ENCODE assay signal across 13 cellular contexts in the genomic region with DNA sequence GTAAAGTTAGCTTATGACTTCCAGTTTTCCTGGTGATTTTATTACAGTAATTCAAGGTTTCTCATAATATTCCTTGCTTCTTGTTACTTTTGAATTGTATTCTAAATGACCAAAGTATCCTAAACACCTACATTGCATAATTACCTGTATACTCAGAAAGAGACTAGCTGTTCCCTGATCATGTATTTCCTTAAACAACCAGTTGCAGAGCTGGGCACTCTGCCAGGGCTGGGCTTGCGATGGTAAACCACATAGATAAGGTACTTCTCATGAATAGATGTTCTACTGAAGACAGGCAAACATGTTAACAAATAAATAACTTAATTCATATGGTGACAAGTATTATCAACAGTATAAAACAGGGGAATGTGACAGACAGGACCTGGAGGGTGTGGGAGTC.
A peak's percentile ranks its signal among the peaks of the same experiment; 100 is the strongest.
DNase-seq lines count a peak whose midpoint lies in the region; TF ChIP-seq lines count a peak whose summit lies in the region.
"Had no signal": no experiment of that assay in that cellular context is flagged by ENCODE, and none has a peak within 500 bp of the region (broad histone marks: within the 10 kb centered on the region; RNA-seq: fewer than 3 reads in every experiment).

No MANE protein-coding gene starts in this region.

- intact Hi-C loops in vagina (cut with DNase I) (no loop called here), sigmoid colon (cut with DNase I) (no loop called here)

- TF ChIP-seq POLR2A in vagina (IDR thresholded peaks at IDR 0.05) (no peak), sigmoid colon (IDR thresholded peaks at IDR 0.05) (no peak)

- H3K27me3 ChIP-seq in vagina (no peaks in the 10 kb centered on the region), sigmoid colon (no peaks in the 10 kb centered on the region)
- H3K27me3 ChIP-seq: suprapubic skin had no signal

- peak; percentile 35 for DNase-seq in DMS153 (lab: John Stamatoyannopoulos, UW)
- DNase-seq in LoVo (ENCODE audit: low spot score), result peak; percentile 51
- peak; percentile 31 for DNase-seq in RPMI7951 (ENCODE audit: low read depth)
- peak; percentile 79 for DNase-seq in iris pigment epithelial cell (ENCODE audit: low read depth)
- DNase-seq in effector CD4-positive, alpha-beta T cell, result no peak
- no peak for DNase-seq in vagina (ENCODE audit: extremely low spot score in 2 of 2)
- no peak for DNase-seq in sigmoid colon
- DNase-seq in UCSD-AML1 (lab: John Stamatoyannopoulos, UW; ENCODE audit: unreplicated experiment), result no peak
- DNase-seq: HCEC 1CT; naive thymus-derived CD8-positive, alpha-beta T cell; NCI-H1694 treated with DMSO at 0.1 percent for 48 hours had no signal

- H3K4me3 ChIP-seq in vagina, result no peak overlapping the region
- no peak overlapping the region for H3K4me3 ChIP-seq in sigmoid colon
- H3K4me3 ChIP-seq: PC-9, suprapubic skin had no signal

- TF ChIP-seq CTCF in vagina (IDR thresholded peaks at IDR 0.05), result no peak
- TF ChIP-seq CTCF in sigmoid colon (IDR thresholded peaks at IDR 0.05), result no peak

- H3K9me3 ChIP-seq in vagina, result no peaks in the 10 kb centered on the region
- no peaks in the 10 kb centered on the region for H3K9me3 ChIP-seq in sigmoid colon
- H3K9me3 ChIP-seq: suprapubic skin had no signal

- H3K4me1 ChIP-seq in vagina, result no peaks in the 10 kb centered on the region
- peaks cover 0 to 6% (median 0%) of the 10 kb centered on the region in 4 donors for H3K4me1 ChIP-seq in sigmoid colon
- H3K4me1 ChIP-seq: suprapubic skin had no signal

- TF ChIP-seq EP300 in sigmoid colon (IDR thresholded peaks at IDR 0.05), result no peak

- H3K36me3 ChIP-seq in vagina (no peaks in the 10 kb centered on the region), sigmoid colon (no peaks in the 10 kb centered on the region)
- H3K36me3 ChIP-seq: suprapubic skin had no signal

- no peak overlapping the region for H3K27ac ChIP-seq in vagina
- H3K27ac ChIP-seq in sigmoid colon, result no peak overlapping the region
- H3K27ac ChIP-seq: PC-9, suprapubic skin had no signal

- WGBS in sigmoid colon, 2 donors, result 5 to 19% methylated on average over 1 of the region's 1 CpG

Comparison
In these comparisons a context has a peak if more than half of its experiments do, and no peak if none do; other contexts are left out.
1. DNase-seq: peak in DMS153 (single experiment), LoVo (single experiment), RPMI7951 (single experiment) and iris pigment epithelial cell (single experiment); none in effector CD4-positive, alpha-beta T cell (single experiment), vagina (0 of 2), sigmoid colon (single experiment) and UCSD-AML1 (single experiment).